22 cellular contexts compared by ENCODE assay signal in genomic region chrX:10125248-10125615, GRCh38.
"Had no signal": no experiment of that assay in that cellular context is flagged by ENCODE, and none has a peak within 500 bp of the region (broad histone marks: within the 10 kb centered on the region; RNA-seq: fewer than 3 reads in every experiment).

No MANE protein-coding gene starts in this region.

- H3K27me3 Mint-ChIP-seq: effector memory CD8-positive, alpha-beta T cell; naive B cell had no signal

- H3K9me3 ChIP-seq: colonic mucosa, esophagus squamous epithelium, gastrocnemius medialis, heart right ventricle, left lung, lower lobe of right lung, mucosa of descending colon had no signal

- H3K4me1 Mint-ChIP-seq: endodermal cell, mesothelial cell of epicardium had no signal

- H3K4me3 Mint-ChIP-seq: dendritic cell treated with granulocyte-macrophage colony-stimulating factor and Interleukin-4, amounts not matched to agents 40 ng/mL and 50 ng/mL, for 4 days; effector memory CD8-positive, alpha-beta T cell; endodermal cell; mesothelial cell of epicardium had no signal

- H3K27ac ChIP-seq: colonic mucosa, esophagus squamous epithelium, heart right ventricle, left lung, lower lobe of right lung had no signal

- H3K4me3 ChIP-seq: colonic mucosa, esophagus squamous epithelium, gastrocnemius medialis, heart right ventricle, left lung, lower lobe of right lung, mucosa of descending colon had no signal

- H3K27ac Mint-ChIP-seq: dendritic cell treated with granulocyte-macrophage colony-stimulating factor and Interleukin-4, amounts not matched to agents 40 ng/mL and 50 ng/mL, for 4 days; endodermal cell; mesothelial cell of epicardium had no signal

- DNase-seq: colonic mucosa; cortex of kidney; effector CD8-positive, alpha-beta T cell; effector memory CD8-positive, alpha-beta T cell; endodermal cell; esophagus squamous epithelium; foreskin fibroblast; foreskin melanocyte; gastrocnemius medialis; glutamatergic neuron; head of caudate nucleus; heart right ventricle; hippocampal formation; left cardiac atrium; left lung; left ventricle myocardium superior; lower lobe of right lung; mesenchymal stem cell; mucosa of descending colon; naive B cell had no signal

- H3K4me1 ChIP-seq: colonic mucosa had no signal

- H3K36me3 ChIP-seq: colonic mucosa had no signal

- ATAC-seq: effector memory CD8-positive, alpha-beta T cell; gastrocnemius medialis; left cardiac atrium; left ventricle myocardium superior; mucosa of descending colon had no signal

- H3K9me3 Mint-ChIP-seq: dendritic cell treated with granulocyte-macrophage colony-stimulating factor and Interleukin-4, amounts not matched to agents 40 ng/mL and 50 ng/mL, for 4 days; effector memory CD8-positive, alpha-beta T cell; naive B cell had no signal

- H3K27me3 ChIP-seq: colonic mucosa, esophagus squamous epithelium, gastrocnemius medialis, heart right ventricle, left lung had no signal
